29 cellular contexts compared by ENCODE assay signal in the genomic region with DNA sequence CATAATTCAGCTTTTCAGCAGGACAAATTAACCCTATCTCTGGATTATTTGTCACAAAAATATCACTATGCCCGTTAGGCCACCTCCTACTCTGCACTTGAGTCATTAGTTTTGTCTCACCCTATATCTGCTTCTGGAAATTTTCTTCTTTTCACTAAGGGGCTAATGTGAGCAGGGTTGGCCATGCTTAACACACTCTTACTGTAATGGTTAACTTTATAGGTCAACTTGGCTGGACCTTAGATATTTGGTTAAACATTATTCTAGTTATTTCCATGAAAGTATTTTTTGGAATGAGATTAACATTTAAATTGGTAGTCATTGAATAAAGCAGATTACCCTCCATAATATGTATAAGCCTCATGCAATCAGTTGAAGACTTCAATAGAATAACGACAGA.
"Had no signal": no experiment of that assay in that cellular context is flagged by ENCODE, and none has a peak within 500 bp of the region (broad histone marks: within the 10 kb centered on the region; RNA-seq: fewer than 3 reads in every experiment).

No MANE protein-coding gene starts in this region.

- H3K4me1 Mint-ChIP-seq: immature natural killer cell; naive thymus-derived CD8-positive, alpha-beta T cell; nephron progenitor cell; neural progenitor cell; stimulated activated memory B cell treated with anti-CD40 and anti-IgM and Interleukin-4, amounts not matched to agents 10 μg/mL and 1 μg/mL and 100 μg/mL, for 72 hours; stimulated activated naive CD8-positive, alpha-beta T cell treated with anti-CD3 and anti-CD28 coated beads, Interleukin-15, amount 100 ng/mL, for 72 hours had no signal

- FAIRE-seq: islet of Langerhans had no signal

- H3K4me3 ChIP-seq: left lung, lung, mucosa of descending colon, neural progenitor cell, psoas muscle, right atrium auricular region, right lobe of liver, smooth muscle cell, tibial nerve, uterus had no signal

- H3K36me3 ChIP-seq: left lung, neural progenitor cell, neutrophil, right atrium auricular region, right lobe of liver, tibial nerve, uterus had no signal

- H3K27ac Mint-ChIP-seq: immature natural killer cell; naive thymus-derived CD8-positive, alpha-beta T cell; nephron progenitor cell; neural progenitor cell; stimulated activated memory B cell treated with anti-CD40 and anti-IgM and Interleukin-4, amounts not matched to agents 10 μg/mL and 1 μg/mL and 100 μg/mL, for 72 hours; stimulated activated naive CD8-positive, alpha-beta T cell treated with anti-CD3 and anti-CD28 coated beads, Interleukin-15, amount 100 ng/mL, for 72 hours; type B pancreatic cell had no signal

- H3K9ac ChIP-seq: neural progenitor cell, parathyroid adenoma had no signal

- H3K36me3 Mint-ChIP-seq: immature natural killer cell; naive thymus-derived CD8-positive, alpha-beta T cell; neural progenitor cell; stimulated activated memory B cell treated with anti-CD40 and anti-IgM and Interleukin-4, amounts not matched to agents 10 μg/mL and 1 μg/mL and 100 μg/mL, for 72 hours; type B pancreatic cell had no signal

- H3K9me3 ChIP-seq: mucosa of descending colon, neutrophil, psoas muscle, right atrium auricular region, right lobe of liver, uterus had no signal

- H3K4me3 Mint-ChIP-seq: immature natural killer cell; naive thymus-derived CD8-positive, alpha-beta T cell; nephron progenitor cell; neural progenitor cell; stimulated activated memory B cell treated with anti-CD40 and anti-IgM and Interleukin-4, amounts not matched to agents 10 μg/mL and 1 μg/mL and 100 μg/mL, for 72 hours; stimulated activated naive CD8-positive, alpha-beta T cell treated with anti-CD3 and anti-CD28 coated beads, Interleukin-15, amount 100 ng/mL, for 72 hours; type B pancreatic cell had no signal

- H2AFZ ChIP-seq: neural progenitor cell, parathyroid adenoma had no signal

- H3K4me1 ChIP-seq: left lung, neural progenitor cell, parathyroid adenoma, psoas muscle, right atrium auricular region, right lobe of liver, tibial nerve, uterus had no signal

- H3K4me2 ChIP-seq: neural progenitor cell, smooth muscle cell had no signal

- DNase-seq: hypothalamus; immature natural killer cell; left cardiac atrium; left lung; midbrain; mucosa of descending colon; naive thymus-derived CD8-positive, alpha-beta T cell; nephron progenitor cell; occipital lobe; psoas muscle; right lobe of liver; stimulated activated CD4-positive, alpha-beta T cell treated with anti-CD3 and anti-CD28 coated beads, Interleukin-1b, Interleukin-23, amount 100 ng/mL, for 48 hours; stimulated activated CD4-positive, alpha-beta T cell treated with anti-CD3 and anti-CD28 coated beads, Interleukin-2, amount 100 ng/mL, for 48 hours; stimulated activated CD4-positive, alpha-beta T cell treated with anti-CD3 and anti-CD28 coated beads, Interleukin-4, amount 100 ng/mL, for 4 hours; stimulated activated CD8-positive, alpha-beta memory T cell treated with anti-CD3 and anti-CD28 coated beads, Interleukin-4, amount 100 ng/mL, for 48 hours; stimulated activated naive CD4-positive, alpha-beta T cell treated with Interleukin-2 at 50 U/mL for 16 hours; stimulated activated naive CD8-positive, alpha-beta T cell treated with anti-CD3 and anti-CD28 coated beads, Interleukin-15, amount 100 ng/mL, for 72 hours; substantia nigra; uterus had no signal

- H3K27me3 ChIP-seq: left lung, neural progenitor cell, neutrophil, right atrium auricular region, right lobe of liver, tibial nerve, uterus had no signal

- H3K27me3 Mint-ChIP-seq: naive thymus-derived CD8-positive, alpha-beta T cell; stimulated activated memory B cell treated with anti-CD40 and anti-IgM and Interleukin-4, amounts not matched to agents 10 μg/mL and 1 μg/mL and 100 μg/mL, for 72 hours; stimulated activated naive CD8-positive, alpha-beta T cell treated with anti-CD3 and anti-CD28 coated beads, Interleukin-15, amount 100 ng/mL, for 72 hours; type B pancreatic cell had no signal

- H3K27ac ChIP-seq: left lung, neural progenitor cell, neutrophil, parathyroid adenoma, psoas muscle, right atrium auricular region, right lobe of liver, tibial nerve, uterus had no signal

- ATAC-seq: left cardiac atrium; left lung; mucosa of descending colon; naive thymus-derived CD8-positive, alpha-beta T cell; psoas muscle; right lobe of liver; stimulated activated memory B cell treated with anti-CD40 and anti-IgM and Interleukin-4, amounts not matched to agents 10 μg/mL and 1 μg/mL and 100 μg/mL, for 72 hours; stimulated activated naive CD8-positive, alpha-beta T cell treated with anti-CD3 and anti-CD28 coated beads, Interleukin-15, amount 100 ng/mL, for 72 hours had no signal

- H3K9me3 Mint-ChIP-seq: type B pancreatic cell had no signal
